ENCODE assay signal across 27 cellular contexts in the genomic region with DNA sequence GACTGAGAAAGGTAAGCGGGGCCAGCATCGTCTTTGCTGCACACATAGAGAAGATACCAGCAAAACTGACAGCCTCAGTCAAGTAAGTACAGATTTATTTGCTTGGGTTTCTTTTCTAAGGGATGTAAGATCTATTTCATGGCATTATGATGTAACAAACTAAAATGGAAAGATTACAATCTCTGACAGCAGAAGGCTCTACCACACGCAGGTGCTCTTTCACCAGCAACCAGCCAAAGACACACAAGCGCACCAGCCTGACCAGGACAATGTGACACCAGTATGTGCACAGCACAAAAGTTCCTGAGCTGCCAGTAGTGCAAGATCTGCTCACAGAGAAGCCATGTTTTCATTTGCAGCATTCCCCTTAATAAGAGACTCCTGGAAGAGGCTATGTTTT.
"Had no signal": no experiment of that assay in that cellular context is flagged by ENCODE, and none has a peak within 500 bp of the region (broad histone marks: within the 10 kb centered on the region; RNA-seq: fewer than 3 reads in every experiment).

No MANE protein-coding gene starts in this region.

- H3K27ac ChIP-seq: brain microvascular endothelial cell, epithelial cell of prostate, hepatocyte, neutrophil, parathyroid adenoma, right lobe of liver, suprapubic skin had no signal

- H3K4me2 ChIP-seq: hepatocyte, SK-N-SH had no signal

- H2AFZ ChIP-seq: hepatocyte, parathyroid adenoma had no signal

- H3K4me3 Mint-ChIP-seq: activated naive CD8-positive, alpha-beta T cell; endodermal cell; naive B cell; stimulated activated naive CD8-positive, alpha-beta T cell treated with anti-CD3 and anti-CD28 coated beads, Interleukin-15, amount 100 ng/mL, for 72 hours; T-cell; type B pancreatic cell had no signal

- ATAC-seq: activated CD4-positive, CD25-positive, alpha-beta regulatory T cell treated with anti-CD3 and anti-CD28 coated beads, Interleukin-2, amount 50 U/mL, for 24 hours; mucosa of descending colon; right lobe of liver; stimulated activated naive CD8-positive, alpha-beta T cell treated with anti-CD3 and anti-CD28 coated beads, Interleukin-15, amount 100 ng/mL, for 72 hours; T-cell had no signal

- H3K27me3 ChIP-seq: brain microvascular endothelial cell, hepatocyte, neutrophil, right lobe of liver, suprapubic skin had no signal

- H3K4me1 Mint-ChIP-seq: endodermal cell, naive B cell had no signal

- H3K9me3 ChIP-seq: mucosa of descending colon, neutrophil, right lobe of liver, SK-N-SH, suprapubic skin had no signal

- H3K9ac ChIP-seq: parathyroid adenoma, SK-N-SH had no signal

- H3K27ac Mint-ChIP-seq: endodermal cell, type B pancreatic cell had no signal

- H3K27me3 Mint-ChIP-seq: activated naive CD8-positive, alpha-beta T cell; naive B cell; stimulated activated naive CD8-positive, alpha-beta T cell treated with anti-CD3 and anti-CD28 coated beads, Interleukin-15, amount 100 ng/mL, for 72 hours; T-cell; type B pancreatic cell had no signal

- H3K4me1 ChIP-seq: parathyroid adenoma, right lobe of liver, suprapubic skin had no signal

- H3K4me3 ChIP-seq: hepatocyte, mucosa of descending colon, right lobe of liver, suprapubic skin had no signal

- FAIRE-seq: colon, small intestine had no signal

- DNase-seq: activated CD8-positive, alpha-beta memory T cell treated with anti-CD3 and anti-CD28 coated beads for 24 hours; activated effector memory CD4-positive, alpha-beta T cell treated with Interleukin-2 at 50 U/mL for 16 hours; brain microvascular endothelial cell; central memory CD4-positive, alpha-beta T cell; endodermal cell; foreskin fibroblast; mesenchymal stem cell; mucosa of descending colon; naive B cell; right lobe of liver; SHP77 treated with DMSO at 0.1 percent for 48 hours; SK-N-SH; small intestine; stimulated activated CD4-positive, alpha-beta T cell treated with anti-CD3 and anti-CD28 coated beads, Interleukin-15, amount 100 ng/mL, for 24 hours; stimulated activated CD4-positive, alpha-beta T cell treated with anti-CD3 and anti-CD28 coated beads, Interleukin-2, amount 100 ng/mL, for 48 hours; stimulated activated naive CD8-positive, alpha-beta T cell treated with anti-CD3 and anti-CD28 coated beads, Interleukin-15, amount 100 ng/mL, for 72 hours; T-cell; T1000 had no signal

- H3K9me3 Mint-ChIP-seq: endodermal cell; naive B cell; stimulated activated naive CD8-positive, alpha-beta T cell treated with anti-CD3 and anti-CD28 coated beads, Interleukin-15, amount 100 ng/mL, for 72 hours; T-cell; type B pancreatic cell had no signal

- H3K79me2 ChIP-seq: hepatocyte, parathyroid adenoma had no signal
